ENCODE assay signal across 9 cellular contexts in genomic region chr9:87499455-87500015, GRCh38. TPM values are rescaled to one million over a fixed set of nuclear protein-coding genes. Genes with fewer than 3 reads are reported as not detected.
A peak's percentile ranks its signal among the peaks of the same experiment; 100 is the strongest.
DNase-seq lines count a peak whose midpoint lies in the region; ATAC-seq and TF ChIP-seq lines count a peak whose summit lies in the region.
"Had no signal": no experiment of that assay in that cellular context is flagged by ENCODE, and none has a peak within 500 bp of the region (broad histone marks: within the 10 kb centered on the region; RNA-seq: fewer than 3 reads in every experiment).

No MANE protein-coding gene starts in this region.

- TF ChIP-seq CTCF in brain (conservative IDR thresholded peaks at IDR 0.05): no peak
- no peak for TF ChIP-seq CTCF in neural crest cell (conservative IDR thresholded peaks at IDR 0.05)

- H3K4me1 Mint-ChIP-seq in brain: peaks cover 81% of the 10 kb centered on the region
- H3K4me1 Mint-ChIP-seq in neural crest cell: peaks cover 41% of the 10 kb centered on the region

- peaks cover 29% of the 10 kb centered on the region for H3K36me3 Mint-ChIP-seq in brain
- H3K36me3 Mint-ChIP-seq in neural crest cell (ENCODE audit: low read depth): peaks cover 3% of the 10 kb centered on the region

- DNase-seq in neural crest cell (ENCODE audit: low read depth, low spot score): no peak
- DNase-seq in D341Med (ENCODE audit: low spot score): no peak
- DNase-seq in central memory CD4-positive, alpha-beta T cell: no peak
- no peak for DNase-seq in GM19238 (ENCODE audit: insufficient read length, low spot score)
- no peak for DNase-seq in posterior cingulate gyrus
- DNase-seq: activated B cell treated with CpG ODN at 0.5 μM for 24 hours had no signal

- H3K9me3 Mint-ChIP-seq in brain (peaks cover 0 to 2% (median 0%) of the 10 kb centered on the region in 5 experiments), neural crest cell (no peaks in the 10 kb centered on the region)
- H3K9me3 Mint-ChIP-seq: activated B cell treated with CpG ODN at 0.5 μM for 24 hours had no signal

- H3K27me3 Mint-ChIP-seq in brain (peaks cover 10% of the 10 kb centered on the region), neural crest cell (ENCODE audit: low read depth) (peaks cover 10% of the 10 kb centered on the region)

- H3K27ac Mint-ChIP-seq in brain (peak overlapping the region; percentile 95 to 99 (median 97)), neural crest cell (ENCODE audit: unreplicated experiment) (no peak overlapping the region)
- H3K27ac Mint-ChIP-seq: activated B cell treated with CpG ODN at 0.5 μM for 24 hours had no signal

- H3K4me3 Mint-ChIP-seq in brain (peak overlapping the region; percentile 92 to 99 (median 97)), neural crest cell (peak overlapping the region; percentile 94)
- H3K4me3 Mint-ChIP-seq: activated B cell treated with CpG ODN at 0.5 μM for 24 hours had no signal

- intact Hi-C loops in posterior cingulate gyrus (cut with DNase I): loop anchor here (5.0 to 10.0 kb wide), 3 partner anchors 115 to 162 kb away; no protein-coding TSS in a partner anchor

- ATAC-seq in GM18517 (IDR thresholded peaks at IDR 0.05; ENCODE audit: unreplicated experiment): peak; percentile 65
- peak; percentile 49 for ATAC-seq in HG02938 (IDR thresholded peaks at IDR 0.05; ENCODE audit: unreplicated experiment)

RNA-seq across cellular contexts. Expression of gene DAPK1, which starts 1.9 kb away (rescaled TPM):
- polyA plus RNA-seq in brain (ENCODE audit: insufficient read depth, low read depth, low replicate concordance): 2.8 TPM
- 62.7 and 64.1 TPM in 2 replicates for total RNA-seq in neural crest cell
